Comparison of ENCODE assay signal across 8 cellular contexts in genomic region chr10:73529089-73529832, GRCh38. TPM values are rescaled to one million over a fixed set of nuclear protein-coding genes. Genes with fewer than 3 reads are reported as not detected.
A peak's percentile ranks its signal among the peaks of the same experiment; 100 is the strongest.
DNase-seq lines count a peak whose midpoint lies in the region; ATAC-seq and TF ChIP-seq lines count a peak whose summit lies in the region.

No MANE protein-coding gene starts in this region.

- peak; percentile 17 for DNase-seq in GM04503 (ENCODE audit: low read depth)
- DNase-seq in KG1 (lab: John Stamatoyannopoulos, UW), result peak; percentile 23
- DNase-seq in OCI-M2 (lab: John Stamatoyannopoulos, UW; ENCODE audit: unreplicated experiment), result peak; percentile 4
- DNase-seq in activated T-cell treated with anti-CD3 and anti-CD28 coated beads, Interleukin-2, amount 50 U/mL, for 24 hours, result peak; percentile 47
- DNase-seq in fibroblast of gingiva (ENCODE audit: low read depth), result peak; percentile 74
- peak; percentile 16 for DNase-seq in thoracic aorta (ENCODE audit: low spot score)

- no peak overlapping the region for H3K27ac ChIP-seq in thoracic aorta

- peaks cover 6% of the 10 kb centered on the region for H3K36me3 Mint-ChIP-seq in activated T-cell treated with anti-CD3 and anti-CD28 coated beads, Interleukin-2, amount 50 U/mL, for 24 hours (ENCODE audit: low read depth)
- peaks cover 25% of the 10 kb centered on the region for H3K36me3 Mint-ChIP-seq in nephron (ENCODE audit: low read depth)

- no peaks in the 10 kb centered on the region for H3K9me3 ChIP-seq in thoracic aorta

- H3K27ac Mint-ChIP-seq in activated T-cell treated with anti-CD3 and anti-CD28 coated beads, Interleukin-2, amount 50 U/mL, for 24 hours, result no peak overlapping the region
- H3K27ac Mint-ChIP-seq in nephron, result peak overlapping the region in 1 of 3 experiments; percentile 17

- H3K27me3 ChIP-seq in thoracic aorta (replicated peaks; ENCODE audit: insufficient read depth), result no peaks in the 10 kb centered on the region

- peaks cover 12% of the 10 kb centered on the region for H3K36me3 ChIP-seq in thoracic aorta

- H3K27me3 Mint-ChIP-seq in activated T-cell treated with anti-CD3 and anti-CD28 coated beads, Interleukin-2, amount 50 U/mL, for 24 hours, result no peaks in the 10 kb centered on the region
- no peaks in the 10 kb centered on the region for H3K27me3 Mint-ChIP-seq in nephron (ENCODE audit: low read depth)

- no peaks in the 10 kb centered on the region for H3K4me1 ChIP-seq in thoracic aorta (ENCODE audit: control insufficient read depth in 1 of 2, low read depth in 2 of 2)

- TF ChIP-seq CTCF in nephron (IDR thresholded peaks at IDR 0.05; ENCODE audit: unreplicated experiment in 3 of 3) (peak; percentile 77 to 91 (median 83)), thoracic aorta (IDR thresholded peaks at IDR 0.05) (peak; percentile 87)

- no peaks in the 10 kb centered on the region for H3K4me1 Mint-ChIP-seq in activated T-cell treated with anti-CD3 and anti-CD28 coated beads, Interleukin-2, amount 50 U/mL, for 24 hours (ENCODE audit: low read depth)
- no peaks in the 10 kb centered on the region for H3K4me1 Mint-ChIP-seq in nephron

- H3K4me3 ChIP-seq in thoracic aorta, result no peak overlapping the region

- H3K9me3 Mint-ChIP-seq in activated T-cell treated with anti-CD3 and anti-CD28 coated beads, Interleukin-2, amount 50 U/mL, for 24 hours, result no peaks in the 10 kb centered on the region
- H3K9me3 Mint-ChIP-seq in nephron, result no peaks in the 10 kb centered on the region

- ATAC-seq in thoracic aorta (ENCODE audit: insufficient number of reproducible peaks, low FRiP score, low read depth) (no peak), HG03095 (IDR thresholded peaks at IDR 0.05; ENCODE audit: unreplicated experiment) (no peak)

- no peak overlapping the region for H3K4me3 Mint-ChIP-seq in activated T-cell treated with anti-CD3 and anti-CD28 coated beads, Interleukin-2, amount 50 U/mL, for 24 hours
- no peak overlapping the region for H3K4me3 Mint-ChIP-seq in nephron

RNA-seq across cellular contexts. Expression of gene PPP3CB, which starts 33.4 kb away (rescaled TPM):
- total RNA-seq in thoracic aorta, result 10 to 100 TPM; 39.4 to 80.6 TPM

Comparison
In these comparisons a context has a peak if more than half of its experiments do, and no peak if none do; other contexts are left out.
1. DNase-seq: peak in every context shown above with its lines; median percentile 74 in fibroblast of gingiva; 47 in activated T-cell treated with anti-CD3 and anti-CD28 coated beads, Interleukin-2, amount 50 U/mL, for 24 hours; 23 in KG1; 17 in GM04503; 16 in thoracic aorta; 4 in OCI-M2.